ENCODE assay signal across 13 cellular contexts in genomic region chr13:96730676-96731075, GRCh38.
A peak's percentile ranks its signal among the peaks of the same experiment; 100 is the strongest.
DNase-seq lines count a peak whose midpoint lies in the region.
"Had no signal": no experiment of that assay in that cellular context is flagged by ENCODE, and none has a peak within 500 bp of the region (broad histone marks: within the 10 kb centered on the region; RNA-seq: fewer than 3 reads in every experiment).

No MANE protein-coding gene starts in this region.

- H3K9ac ChIP-seq in mesendoderm (ENCODE audit: low read length), result no peak overlapping the region

- H3K4me3 ChIP-seq in mesendoderm (ENCODE audit: low read length), result no peak overlapping the region

- no peaks in the 10 kb centered on the region for H3K79me1 ChIP-seq in mesendoderm (ENCODE audit: low read length)

- no peak overlapping the region for H3K23ac ChIP-seq in mesendoderm (ENCODE audit: low read length)

- H3K79me2 ChIP-seq in mesendoderm (ENCODE audit: control insufficient read depth, insufficient read depth, low read length), result no peaks in the 10 kb centered on the region

- no peak overlapping the region for H2BK5ac ChIP-seq in mesendoderm (ENCODE audit: low read length)

- no peak overlapping the region for H2AK5ac ChIP-seq in mesendoderm (ENCODE audit: low read length)

- no peak overlapping the region for H3K4ac ChIP-seq in mesendoderm (ENCODE audit: low read depth, low read length)

- H3K18ac ChIP-seq in mesendoderm (ENCODE audit: low read length), result no peak overlapping the region

- H3K27me3 ChIP-seq in mesendoderm (ENCODE audit: insufficient read depth, low read length, poor library complexity), result no peaks in the 10 kb centered on the region

- H4K5ac ChIP-seq in mesendoderm (ENCODE audit: low read length), result no peak overlapping the region

- no CpG with 5 or more reads among the region's 5 CpGs for WGBS in mesendoderm (ENCODE audit: extremely low coverage, insufficient coverage, low lambda C conversion rate)

- no peaks in the 10 kb centered on the region for H3K4me1 ChIP-seq in mesendoderm (ENCODE audit: control insufficient read depth, low read depth, low read length)
- H3K4me1 ChIP-seq: Caco-2 had no signal

- no peak overlapping the region for H3K56ac ChIP-seq in mesendoderm (ENCODE audit: low read length)

- no peak overlapping the region for H4K8ac ChIP-seq in mesendoderm (ENCODE audit: low read depth, low read length)

- DNase-seq in Daoy (ENCODE audit: low read depth) (peak; percentile 10), M059J (ENCODE audit: low read depth) (peak; percentile 57), amniotic epithelial cell (ENCODE audit: low read depth) (peak; percentile 42), mesendoderm (peak; percentile 20), SW480 (ENCODE audit: low spot score) (no peak), GM03348 (ENCODE audit: low spot score) (no peak), DMS 273 treated with DMSO at 0.1 percent for 48 hours (lab: John Stamatoyannopoulos, UW) (no peak)
- no peak for DNase-seq in activated CD4-positive, alpha-beta T cell treated with anti-CD3 and anti-CD28 coated beads, Interleukin-2, amount 50 U/mL, for 4 hours
- DNase-seq: Caco-2; CD8-positive, alpha-beta memory T cell; GF-D8 had no signal

- H2BK15ac ChIP-seq in mesendoderm (replicated peaks; ENCODE audit: low read depth), result no peak overlapping the region

- H3K36me3 ChIP-seq in mesendoderm (ENCODE audit: control insufficient read depth, insufficient read depth, low read length), result no peaks in the 10 kb centered on the region

- no peak overlapping the region for H3K27ac ChIP-seq in mesendoderm (ENCODE audit: low read depth, low read length)
- H3K27ac ChIP-seq: 22Rv1, HL-60 had no signal

- no peak overlapping the region for H2BK120ac ChIP-seq in mesendoderm (ENCODE audit: low read depth, low read length)

- H3K4me2 ChIP-seq in mesendoderm (ENCODE audit: low read length), result no peak overlapping the region

Comparison
In these comparisons a context has a peak if more than half of its experiments do, and no peak if none do; other contexts are left out.
1. DNase-seq: peak in Daoy (single experiment), M059J (single experiment), amniotic epithelial cell (single experiment) and mesendoderm (single experiment); none in activated CD4-positive, alpha-beta T cell treated with anti-CD3 and anti-CD28 coated beads, Interleukin-2, amount 50 U/mL, for 4 hours (0 of 2), SW480 (single experiment), GM03348 (single experiment) and DMS 273 treated with DMSO at 0.1 percent for 48 hours (single experiment).